ENCODE assay signal across 8 cellular contexts in genomic region chr3:195908439-195909293, GRCh38. TPM values are rescaled to one million over a fixed set of nuclear protein-coding genes. Genes with fewer than 3 reads are reported as not detected.
DNase-seq lines count a peak whose midpoint lies in the region; ATAC-seq and TF ChIP-seq lines count a peak whose summit lies in the region.

Gene TNK2 (minus strand): TSS chr3:195908551. CDS start chr3:195888588, 19,963 bp downstream.

- no peaks in the 10 kb centered on the region for H3K27me3 Mint-ChIP-seq in stimulated activated naive B cell treated with anti-CD40 and anti-IgM and Interleukin-4, amounts not matched to agents 10 μg/mL and 1 μg/mL and 100 μg/mL, for 72 hours

- peaks cover 4 to 6% of the 10 kb centered on the region in 2 donors for H3K36me3 Mint-ChIP-seq in stimulated activated naive B cell treated with anti-CD40 and anti-IgM and Interleukin-4, amounts not matched to agents 10 μg/mL and 1 μg/mL and 100 μg/mL, for 72 hours

- peaks cover 35 to 57% of the 10 kb centered on the region in 2 donors for H3K4me1 Mint-ChIP-seq in stimulated activated naive B cell treated with anti-CD40 and anti-IgM and Interleukin-4, amounts not matched to agents 10 μg/mL and 1 μg/mL and 100 μg/mL, for 72 hours

- intact Hi-C loops in lower leg skin (cut with DNase I; ENCODE audit: low total_unique reads) = no loop called here

- H3K9me3 Mint-ChIP-seq in stimulated activated naive B cell treated with anti-CD40 and anti-IgM and Interleukin-4, amounts not matched to agents 10 μg/mL and 1 μg/mL and 100 μg/mL, for 72 hours = no peaks in the 10 kb centered on the region

- H3K4me3 Mint-ChIP-seq in stimulated activated naive B cell treated with anti-CD40 and anti-IgM and Interleukin-4, amounts not matched to agents 10 μg/mL and 1 μg/mL and 100 μg/mL, for 72 hours = peak within 1 kb of the TSS; percentile 91 to 96

- TF ChIP-seq POLR2A in lower leg skin (IDR thresholded peaks at IDR 0.05) = no peak

- ATAC-seq in GM19035 (IDR thresholded peaks at IDR 0.05; ENCODE audit: unreplicated experiment) (peak; percentile 11), HG03354 (IDR thresholded peaks at IDR 0.05; ENCODE audit: poor library complexity, severe bottlenecking, unreplicated experiment) (peak; percentile 12)
- ATAC-seq in stimulated activated naive B cell treated with anti-CD40 and anti-IgM and Interleukin-4, amounts not matched to agents 10 μg/mL and 1 μg/mL and 100 μg/mL, for 72 hours (replicated peaks) = peak; percentile 10

- no peak for DNase-seq in A172 (ENCODE audit: low spot score)
- DNase-seq in lower leg skin (ENCODE audit: low spot score in 2 of 2) = peak in 1 of 2 donors; percentile 90
- DNase-seq in stimulated activated naive B cell treated with anti-CD40 and anti-IgM and Interleukin-4, amounts not matched to agents 10 μg/mL and 1 μg/mL and 100 μg/mL, for 72 hours = no peak
- DNase-seq in HCEC 1CT = no peak

- H3K27ac ChIP-seq in cingulate gyrus (ENCODE audit: low read depth, low read length) = peak within 1 kb of the TSS; percentile 47

- TF ChIP-seq CTCF in WI38 (IDR thresholded peaks at IDR 0.05; ENCODE audit: low read depth, low read length) = no peak
- TF ChIP-seq CTCF in lower leg skin (IDR thresholded peaks at IDR 0.05) = no peak

- H3K4me3 ChIP-seq in WI38 (ENCODE audit: low read depth, low read length) (peak within 1 kb of the TSS; percentile 62), lower leg skin (ENCODE audit: low read depth, poor library complexity, severe bottlenecking) (peak within 1 kb of the TSS; percentile 56)

- WGBS in lower leg skin, 2 donors = 1 to 2% methylated on average over 38 to 47 of the region's 83 CpGs

- peak within 1 kb of the TSS; percentile 99 for H3K27ac Mint-ChIP-seq in stimulated activated naive B cell treated with anti-CD40 and anti-IgM and Interleukin-4, amounts not matched to agents 10 μg/mL and 1 μg/mL and 100 μg/mL, for 72 hours

RNA-seq across cellular contexts. Expression of gene TNK2, which starts in this region (rescaled TPM):
- total RNA-seq in A172 (2014; rRNA removed; shearing (Covaris generic)) = 14.6 and 15.4 TPM in 2 replicates
- total RNA-seq in lower leg skin = 100 to 1,000 TPM in 1 of 4 donors, 10 to 100 TPM in 3; 42.3 to 105 (median 53.1) TPM
